ENCODE assay signal across 1 cellular context in the genomic region with DNA sequence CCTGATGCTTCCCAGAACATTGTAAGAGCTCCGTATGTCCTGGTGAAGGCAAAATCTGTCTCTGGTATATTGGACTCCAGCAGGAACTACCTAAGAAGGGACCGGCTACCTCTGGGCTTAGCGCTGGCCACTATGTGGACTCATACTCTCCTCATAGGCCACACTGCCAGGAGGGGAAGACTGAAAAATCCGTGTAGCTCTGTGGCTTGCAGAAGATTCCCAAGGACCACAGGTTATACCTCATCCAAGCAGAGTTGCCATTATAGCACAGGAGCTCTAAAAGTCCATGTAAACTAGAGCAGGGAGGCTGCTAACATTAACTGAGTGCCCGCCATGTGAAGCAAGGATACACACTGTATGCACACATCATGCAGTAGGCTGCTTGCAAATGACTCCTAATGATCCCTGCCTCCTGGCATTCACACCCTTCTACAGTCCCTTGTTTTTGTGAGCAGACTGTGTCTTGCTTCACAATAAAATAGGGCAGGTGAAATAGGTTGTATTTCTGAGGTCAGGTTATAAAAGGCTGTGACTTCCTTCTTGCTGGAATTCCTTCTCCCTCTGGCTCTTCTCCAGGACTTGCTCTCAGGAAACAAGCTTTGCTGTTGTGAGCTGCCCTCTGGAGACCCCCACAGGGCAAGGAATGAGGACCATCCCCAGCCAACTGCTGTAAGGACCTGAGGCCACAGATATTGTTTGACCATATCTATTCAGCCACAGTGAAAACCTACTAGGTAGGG.
TF ChIP-seq lines count a peak whose summit lies in the region.

No MANE protein-coding gene starts in this region.

TF ChIP-seq in WTC11, 78 proteins besides CTCF, POLR2A, EP300 and RAD21 (continued from another document):
- TF ChIP-seq NFYB (CRISPR knock-in tag; conservative IDR thresholded peaks at IDR 0.05; ENCODE audit: low read depth) (no peak), SMAD4 (CRISPR knock-in tag; IDR thresholded peaks at IDR 0.05) (no peak), JAZF1 (CRISPR knock-in tag; IDR thresholded peaks at IDR 0.05) (no peak), ELF4 (CRISPR knock-in tag; IDR thresholded peaks at IDR 0.05; ENCODE audit: low read depth) (no peak), FOXJ3 (CRISPR knock-in tag; IDR thresholded peaks at IDR 0.05; ENCODE audit: borderline replicate concordance) (no peak), EMX1 (CRISPR knock-in tag; IDR thresholded peaks at IDR 0.05) (no peak), FOXP1 (CRISPR knock-in tag; IDR thresholded peaks at IDR 0.05; ENCODE audit: borderline replicate concordance) (no peak), ZNF232 (CRISPR knock-in tag; IDR thresholded peaks at IDR 0.05) (no peak), SMAD3 (CRISPR knock-in tag; IDR thresholded peaks at IDR 0.05; ENCODE audit: borderline replicate concordance) (no peak), GABPB1 (CRISPR knock-in tag; IDR thresholded peaks at IDR 0.05) (no peak)
- TF ChIP-seq, protein P1, sequence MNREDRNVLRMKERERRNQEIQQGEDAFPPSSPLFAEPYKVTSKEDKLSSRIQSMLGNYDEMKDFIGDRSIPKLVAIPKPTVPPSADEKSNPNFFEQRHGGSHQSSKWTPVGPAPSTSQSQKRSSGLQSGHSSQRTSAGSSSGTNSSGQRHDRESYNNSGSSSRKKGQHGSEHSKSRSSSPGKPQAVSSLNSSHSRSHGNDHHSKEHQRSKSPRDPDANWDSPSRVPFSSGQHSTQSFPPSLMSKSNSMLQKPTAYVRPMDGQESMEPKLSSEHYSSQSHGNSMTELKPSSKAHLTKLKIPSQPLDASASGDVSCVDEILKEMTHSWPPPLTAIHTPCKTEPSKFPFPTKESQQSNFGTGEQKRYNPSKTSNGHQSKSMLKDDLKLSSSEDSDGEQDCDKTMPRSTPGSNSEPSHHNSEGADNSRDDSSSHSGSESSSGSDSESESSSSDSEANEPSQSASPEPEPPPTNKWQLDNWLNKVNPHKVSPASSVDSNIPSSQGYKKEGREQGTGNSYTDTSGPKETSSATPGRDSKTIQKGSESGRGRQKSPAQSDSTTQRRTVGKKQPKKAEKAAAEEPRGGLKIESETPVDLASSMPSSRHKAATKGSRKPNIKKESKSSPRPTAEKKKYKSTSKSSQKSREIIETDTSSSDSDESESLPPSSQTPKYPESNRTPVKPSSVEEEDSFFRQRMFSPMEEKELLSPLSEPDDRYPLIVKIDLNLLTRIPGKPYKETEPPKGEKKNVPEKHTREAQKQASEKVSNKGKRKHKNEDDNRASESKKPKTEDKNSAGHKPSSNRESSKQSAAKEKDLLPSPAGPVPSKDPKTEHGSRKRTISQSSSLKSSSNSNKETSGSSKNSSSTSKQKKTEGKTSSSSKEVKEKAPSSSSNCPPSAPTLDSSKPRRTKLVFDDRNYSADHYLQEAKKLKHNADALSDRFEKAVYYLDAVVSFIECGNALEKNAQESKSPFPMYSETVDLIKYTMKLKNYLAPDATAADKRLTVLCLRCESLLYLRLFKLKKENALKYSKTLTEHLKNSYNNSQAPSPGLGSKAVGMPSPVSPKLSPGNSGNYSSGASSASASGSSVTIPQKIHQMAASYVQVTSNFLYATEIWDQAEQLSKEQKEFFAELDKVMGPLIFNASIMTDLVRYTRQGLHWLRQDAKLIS (CRISPR knock-in tag; IDR thresholded peaks at IDR 0.05; ENCODE audit: borderline replicate concordance) = no peak
- TF ChIP-seq, protein P2, sequence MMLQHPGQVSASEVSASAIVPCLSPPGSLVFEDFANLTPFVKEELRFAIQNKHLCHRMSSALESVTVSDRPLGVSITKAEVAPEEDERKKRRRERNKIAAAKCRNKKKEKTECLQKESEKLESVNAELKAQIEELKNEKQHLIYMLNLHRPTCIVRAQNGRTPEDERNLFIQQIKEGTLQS (CRISPR knock-in tag; conservative IDR thresholded peaks at IDR 0.05) = no peak
- TF ChIP-seq, protein P3, sequence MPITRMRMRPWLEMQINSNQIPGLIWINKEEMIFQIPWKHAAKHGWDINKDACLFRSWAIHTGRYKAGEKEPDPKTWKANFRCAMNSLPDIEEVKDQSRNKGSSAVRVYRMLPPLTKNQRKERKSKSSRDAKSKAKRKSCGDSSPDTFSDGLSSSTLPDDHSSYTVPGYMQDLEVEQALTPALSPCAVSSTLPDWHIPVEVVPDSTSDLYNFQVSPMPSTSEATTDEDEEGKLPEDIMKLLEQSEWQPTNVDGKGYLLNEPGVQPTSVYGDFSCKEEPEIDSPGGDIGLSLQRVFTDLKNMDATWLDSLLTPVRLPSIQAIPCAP (CRISPR knock-in tag; IDR thresholded peaks at IDR 0.05) = no peak
- TF ChIP-seq, protein P4, sequence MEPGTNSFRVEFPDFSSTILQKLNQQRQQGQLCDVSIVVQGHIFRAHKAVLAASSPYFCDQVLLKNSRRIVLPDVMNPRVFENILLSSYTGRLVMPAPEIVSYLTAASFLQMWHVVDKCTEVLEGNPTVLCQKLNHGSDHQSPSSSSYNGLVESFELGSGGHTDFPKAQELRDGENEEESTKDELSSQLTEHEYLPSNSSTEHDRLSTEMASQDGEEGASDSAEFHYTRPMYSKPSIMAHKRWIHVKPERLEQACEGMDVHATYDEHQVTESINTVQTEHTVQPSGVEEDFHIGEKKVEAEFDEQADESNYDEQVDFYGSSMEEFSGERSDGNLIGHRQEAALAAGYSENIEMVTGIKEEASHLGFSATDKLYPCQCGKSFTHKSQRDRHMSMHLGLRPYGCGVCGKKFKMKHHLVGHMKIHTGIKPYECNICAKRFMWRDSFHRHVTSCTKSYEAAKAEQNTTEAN (CRISPR knock-in tag; IDR thresholded peaks at IDR 0.05) = no peak
- TF ChIP-seq, protein P5, sequence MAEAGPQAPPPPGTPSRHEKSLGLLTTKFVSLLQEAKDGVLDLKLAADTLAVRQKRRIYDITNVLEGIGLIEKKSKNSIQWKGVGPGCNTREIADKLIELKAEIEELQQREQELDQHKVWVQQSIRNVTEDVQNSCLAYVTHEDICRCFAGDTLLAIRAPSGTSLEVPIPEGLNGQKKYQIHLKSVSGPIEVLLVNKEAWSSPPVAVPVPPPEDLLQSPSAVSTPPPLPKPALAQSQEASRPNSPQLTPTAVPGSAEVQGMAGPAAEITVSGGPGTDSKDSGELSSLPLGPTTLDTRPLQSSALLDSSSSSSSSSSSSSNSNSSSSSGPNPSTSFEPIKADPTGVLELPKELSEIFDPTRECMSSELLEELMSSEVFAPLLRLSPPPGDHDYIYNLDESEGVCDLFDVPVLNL (CRISPR knock-in tag; IDR thresholded peaks at IDR 0.05; ENCODE audit: borderline replicate concordance, low read depth) = no peak
- TF ChIP-seq, protein P6, sequence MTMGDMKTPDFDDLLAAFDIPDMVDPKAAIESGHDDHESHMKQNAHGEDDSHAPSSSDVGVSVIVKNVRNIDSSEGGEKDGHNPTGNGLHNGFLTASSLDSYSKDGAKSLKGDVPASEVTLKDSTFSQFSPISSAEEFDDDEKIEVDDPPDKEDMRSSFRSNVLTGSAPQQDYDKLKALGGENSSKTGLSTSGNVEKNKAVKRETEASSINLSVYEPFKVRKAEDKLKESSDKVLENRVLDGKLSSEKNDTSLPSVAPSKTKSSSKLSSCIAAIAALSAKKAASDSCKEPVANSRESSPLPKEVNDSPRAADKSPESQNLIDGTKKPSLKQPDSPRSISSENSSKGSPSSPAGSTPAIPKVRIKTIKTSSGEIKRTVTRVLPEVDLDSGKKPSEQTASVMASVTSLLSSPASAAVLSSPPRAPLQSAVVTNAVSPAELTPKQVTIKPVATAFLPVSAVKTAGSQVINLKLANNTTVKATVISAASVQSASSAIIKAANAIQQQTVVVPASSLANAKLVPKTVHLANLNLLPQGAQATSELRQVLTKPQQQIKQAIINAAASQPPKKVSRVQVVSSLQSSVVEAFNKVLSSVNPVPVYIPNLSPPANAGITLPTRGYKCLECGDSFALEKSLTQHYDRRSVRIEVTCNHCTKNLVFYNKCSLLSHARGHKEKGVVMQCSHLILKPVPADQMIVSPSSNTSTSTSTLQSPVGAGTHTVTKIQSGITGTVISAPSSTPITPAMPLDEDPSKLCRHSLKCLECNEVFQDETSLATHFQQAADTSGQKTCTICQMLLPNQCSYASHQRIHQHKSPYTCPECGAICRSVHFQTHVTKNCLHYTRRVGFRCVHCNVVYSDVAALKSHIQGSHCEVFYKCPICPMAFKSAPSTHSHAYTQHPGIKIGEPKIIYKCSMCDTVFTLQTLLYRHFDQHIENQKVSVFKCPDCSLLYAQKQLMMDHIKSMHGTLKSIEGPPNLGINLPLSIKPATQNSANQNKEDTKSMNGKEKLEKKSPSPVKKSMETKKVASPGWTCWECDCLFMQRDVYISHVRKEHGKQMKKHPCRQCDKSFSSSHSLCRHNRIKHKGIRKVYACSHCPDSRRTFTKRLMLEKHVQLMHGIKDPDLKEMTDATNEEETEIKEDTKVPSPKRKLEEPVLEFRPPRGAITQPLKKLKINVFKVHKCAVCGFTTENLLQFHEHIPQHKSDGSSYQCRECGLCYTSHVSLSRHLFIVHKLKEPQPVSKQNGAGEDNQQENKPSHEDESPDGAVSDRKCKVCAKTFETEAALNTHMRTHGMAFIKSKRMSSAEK (CRISPR knock-in tag; IDR thresholded peaks at IDR 0.05; ENCODE audit: borderline replicate concordance) = no peak
- TF ChIP-seq, protein P7, sequence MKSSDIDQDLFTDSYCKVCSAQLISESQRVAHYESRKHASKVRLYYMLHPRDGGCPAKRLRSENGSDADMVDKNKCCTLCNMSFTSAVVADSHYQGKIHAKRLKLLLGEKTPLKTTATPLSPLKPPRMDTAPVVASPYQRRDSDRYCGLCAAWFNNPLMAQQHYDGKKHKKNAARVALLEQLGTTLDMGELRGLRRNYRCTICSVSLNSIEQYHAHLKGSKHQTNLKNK (CRISPR knock-in tag; IDR thresholded peaks at IDR 0.05) = no peak
